10 cellular contexts compared by ENCODE assay signal in genomic region chr2:94890234-94890633, GRCh38. TPM values are rescaled to one million over a fixed set of nuclear protein-coding genes. Genes with fewer than 3 reads are reported as not detected.
"Had no signal": no experiment of that assay in that cellular context is flagged by ENCODE, and none has a peak within 500 bp of the region (broad histone marks: within the 10 kb centered on the region; RNA-seq: fewer than 3 reads in every experiment).

No MANE protein-coding gene starts in this region.

- H3K36me3 ChIP-seq: HAP-1 had no signal

- H3K4me3 ChIP-seq: GM23248, HAP-1 had no signal

- ATAC-seq: HCT116, HepG2 had no signal

- H3K9ac ChIP-seq: GM23248 had no signal

- H3K4me1 ChIP-seq: HAP-1 had no signal

- H3K27ac ChIP-seq: GM23248, HL-60 had no signal

- H3K9me3 ChIP-seq: HAP-1 had no signal

- DNase-seq: GM23248, HFFc6, KBM-7 had no signal

RNA-seq across cellular contexts. Expression of gene TEKT4, which starts 19.0 kb away (rescaled TPM):
- total RNA-seq: GM23248, H1, HepG2, HFFc6, HT1080 had no signal
- polyA plus RNA-seq: GM23248, H1, HepG2, IgD-negative memory B cell had no signal
